16 cellular contexts compared by ENCODE assay signal in the genomic region with DNA sequence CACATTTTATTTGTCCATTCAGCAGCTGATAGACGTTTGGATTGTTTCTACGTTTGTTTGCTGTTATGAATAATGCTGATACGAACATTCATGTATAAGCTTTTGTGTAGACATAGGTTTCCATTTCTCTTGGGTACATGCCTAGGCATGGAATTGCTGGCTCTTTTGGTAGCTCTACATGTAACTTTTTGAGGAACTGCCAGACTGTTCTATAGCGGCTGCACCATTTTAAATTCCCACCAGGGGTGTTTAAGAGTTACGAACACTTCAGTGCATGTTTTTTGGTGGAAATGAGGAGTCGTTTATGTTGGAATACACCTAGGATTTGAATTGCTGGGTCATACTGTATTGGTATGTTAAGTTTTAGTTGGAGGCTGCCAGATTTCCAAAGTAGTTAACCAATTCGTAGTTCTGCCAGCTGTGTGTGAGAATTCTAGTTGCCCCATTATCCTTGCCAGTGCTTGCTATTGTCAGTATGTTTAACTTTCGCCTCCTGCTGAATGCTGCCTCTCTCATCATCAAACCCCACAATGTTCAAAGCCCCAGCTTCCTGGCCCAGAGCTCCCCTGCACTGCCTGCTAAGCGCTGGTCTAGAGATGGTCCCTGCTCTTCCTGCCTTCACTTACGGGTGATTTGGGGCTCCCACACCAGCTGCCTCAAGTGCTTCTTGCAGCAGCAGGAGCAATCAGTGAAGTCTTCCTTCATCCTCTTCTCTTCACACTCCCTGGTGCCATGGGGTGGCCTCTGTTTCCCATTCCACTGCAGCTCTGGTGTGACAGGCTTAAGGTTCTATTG.
DNase-seq lines count a peak whose midpoint lies in the region; ATAC-seq, FAIRE-seq and TF ChIP-seq lines count a peak whose summit lies in the region.
"Had no signal": no experiment of that assay in that cellular context is flagged by ENCODE, and none has a peak within 500 bp of the region (broad histone marks: within the 10 kb centered on the region; RNA-seq: fewer than 3 reads in every experiment).

No MANE protein-coding gene starts in this region.

- no peak for TF ChIP-seq CTCF in HepG2 (CRISPR knock-in tag; IDR thresholded peaks at IDR 0.05)
- no peak for TF ChIP-seq CTCF in right lobe of liver (IDR thresholded peaks at IDR 0.05)
- TF ChIP-seq CTCF in keratinocyte (optimal IDR thresholded peaks at IDR 0.05 in 1 of 3, IDR thresholded peaks at IDR 0.05 in 1 of 3, conservative IDR thresholded peaks at IDR 0.05 in 1 of 3; ENCODE audit: extremely low read depth in 1 of 3, insufficient read depth in 2 of 3, low read length in 3 of 3) = peak in 1 of 3 experiments; percentile 24
- TF ChIP-seq CTCF in upper lobe of left lung (IDR thresholded peaks at IDR 0.05) = peak in 1 of 6 experiments; percentile 19
- no peak for TF ChIP-seq CTCF in left lung (IDR thresholded peaks at IDR 0.05)

- peaks cover 15% of the 10 kb centered on the region for H3K4me1 Mint-ChIP-seq in activated T-helper 17 cell treated with anti-CD3 and anti-CD28 coated beads, Interleukin-2, amount 50 U/mL, for 72 hours
- H3K4me1 Mint-ChIP-seq: activated B cell treated with CpG ODN at 0.5 μM for 24 hours had no signal

- H3K4me3 Mint-ChIP-seq in activated T-helper 17 cell treated with anti-CD3 and anti-CD28 coated beads, Interleukin-2, amount 50 U/mL, for 72 hours = peak overlapping the region; percentile 2
- H3K4me3 Mint-ChIP-seq: activated B cell treated with CpG ODN at 0.5 μM for 24 hours had no signal

- DNase-seq in HepG2 (ENCODE audit: low spot score) (no peak), right lobe of liver (no peak), keratinocyte (ENCODE audit: low read depth, low spot score) (no peak), upper lobe of left lung (no peak), 8988T (no peak), left lung (no peak)
- DNase-seq: activated B cell treated with CpG ODN at 0.5 μM for 24 hours, aorta, GOT3, NCI-H1417 treated with DMSO at 0.1 percent for 48 hours, NCI-H774, SHP77 treated with DMSO at 0.1 percent for 48 hours, small intestine had no signal

- TF ChIP-seq EP300 in HepG2 (IDR thresholded peaks at IDR 0.05; ENCODE audit: low read depth in 2 of 2, low read length in 2 of 2) (no peak), HepG2 (CRISPR knock-in tag; IDR thresholded peaks at IDR 0.05; ENCODE audit: borderline replicate concordance) (no peak), upper lobe of left lung (IDR thresholded peaks at IDR 0.05) (no peak)

- H2AFZ ChIP-seq in HepG2 (ENCODE audit: low read length) (no peak overlapping the region), keratinocyte (ENCODE audit: control insufficient read depth, low read length) (peak overlapping the region; percentile 58)

- no peaks in the 10 kb centered on the region for H3K9me1 ChIP-seq in keratinocyte (ENCODE audit: control insufficient read depth, extremely low read depth, insufficient read depth, low read length)

- no peaks in the 10 kb centered on the region for H3K27me3 Mint-ChIP-seq in activated T-helper 17 cell treated with anti-CD3 and anti-CD28 coated beads, Interleukin-2, amount 50 U/mL, for 72 hours

- H3K27ac ChIP-seq in HepG2 (ENCODE audit: extremely low read length, insufficient read depth, low read length) (no peak overlapping the region), right lobe of liver (no peak overlapping the region), keratinocyte (ENCODE audit: control insufficient read depth, insufficient read depth, low read length) (no peak overlapping the region), upper lobe of left lung (peak overlapping the region in 3 of 4 donors; percentile 7 to 43 (median 21)), left lung (no peak overlapping the region)
- H3K27ac ChIP-seq: C4-2B had no signal

- peaks cover 0 to 13% of the 10 kb centered on the region in 2 experiments; a peak in 1 of 5 replicates for H3K27me3 ChIP-seq in HepG2 (ENCODE audit: control insufficient read depth in 1 of 2, insufficient read depth in 2 of 2, low read length in 2 of 2)
- no peaks in the 10 kb centered on the region for H3K27me3 ChIP-seq in right lobe of liver
- H3K27me3 ChIP-seq in keratinocyte (ENCODE audit: control insufficient read depth, extremely low read depth, insufficient read depth, low read length) = no peaks in the 10 kb centered on the region
- H3K27me3 ChIP-seq in upper lobe of left lung = no peaks in the 10 kb centered on the region
- H3K27me3 ChIP-seq in left lung = no peaks in the 10 kb centered on the region

- H3K9ac ChIP-seq in HepG2 (ENCODE audit: insufficient read depth, low read depth, low read length) (no peak overlapping the region), keratinocyte (ENCODE audit: control insufficient read depth, extremely low read depth, insufficient read depth, low read length) (no peak overlapping the region)

- H3K27ac Mint-ChIP-seq in activated T-helper 17 cell treated with anti-CD3 and anti-CD28 coated beads, Interleukin-2, amount 50 U/mL, for 72 hours = peak overlapping the region; percentile 4
- H3K27ac Mint-ChIP-seq: activated B cell treated with CpG ODN at 0.5 μM for 24 hours had no signal

- CTCF ChIA-PET in HepG2 (lab: Yijun Ruan, JAX; ENCODE audit: low intra/inter-chr PET ratio, low total read pairs) = no interaction called here

- no peak for FAIRE-seq in HepG2 (lab: Jason Lieb, UNC)
- FAIRE-seq in keratinocyte (lab: Jason Lieb, UNC) = peak; percentile 76
- FAIRE-seq: small intestine had no signal

- H3K4me2 ChIP-seq in HepG2 (ENCODE audit: low read depth, low read length) = no peak overlapping the region
- peak overlapping the region; percentile 55 for H3K4me2 ChIP-seq in keratinocyte (ENCODE audit: control insufficient read depth, extremely low read depth, insufficient read depth, low read depth, low read length)

- no peaks in the 10 kb centered on the region for H4K20me1 ChIP-seq in HepG2 (ENCODE audit: insufficient read depth, low read length)
- no peaks in the 10 kb centered on the region for H4K20me1 ChIP-seq in keratinocyte (ENCODE audit: control insufficient read depth, extremely low read depth, insufficient read depth, low read length)

- H3K79me2 ChIP-seq in HepG2 (ENCODE audit: insufficient read depth, low read length) = no peaks in the 10 kb centered on the region
- no peaks in the 10 kb centered on the region for H3K79me2 ChIP-seq in keratinocyte (ENCODE audit: control insufficient read depth, insufficient read depth, low read length)

- in situ Hi-C loops in HepG2 (cut with HindIII; ENCODE audit: extremely low pct_ligation_motif_present, low pct_unique_long_range_greater_than_20kb) = no loop called here

- POLR2A ChIA-PET in HepG2 (lab: Yijun Ruan, JAX) = no interaction called here

- H3K9me3 Mint-ChIP-seq in activated T-helper 17 cell treated with anti-CD3 and anti-CD28 coated beads, Interleukin-2, amount 50 U/mL, for 72 hours = no peaks in the 10 kb centered on the region
- H3K9me3 Mint-ChIP-seq: activated B cell treated with CpG ODN at 0.5 μM for 24 hours had no signal

- H3K4me1 ChIP-seq in HepG2 (ENCODE audit: insufficient read depth, low read length) = 0 out of 2 replicates have a peak, but pooled peaks cover 9% of the 10 kb centered on the region
- peaks cover 0 to 44% (median 16%) of the 10 kb centered on the region in 4 donors for H3K4me1 ChIP-seq in right lobe of liver
- peaks cover 38% of the 10 kb centered on the region for H3K4me1 ChIP-seq in keratinocyte (ENCODE audit: control insufficient read depth, extremely low read depth, insufficient read depth, low read length)
- H3K4me1 ChIP-seq in upper lobe of left lung = peaks cover 13 to 50% (median 36%) of the 10 kb centered on the region in 4 donors
- peaks cover 17 to 18% of the 10 kb centered on the region in 2 donors for H3K4me1 ChIP-seq in left lung

- ATAC-seq in HepG2 (no peak), right lobe of liver (no peak), upper lobe of left lung (ENCODE audit: low FRiP score in 2 of 2) (no peak), left lung (no peak), GM19455 (IDR thresholded peaks at IDR 0.05; ENCODE audit: unreplicated experiment) (no peak)
- no peak for ATAC-seq in activated T-helper 17 cell treated with anti-CD3 and anti-CD28 coated beads, Interleukin-2, amount 50 U/mL, for 72 hours (replicated peaks)

- no peaks in the 10 kb centered on the region for H3K36me3 Mint-ChIP-seq in activated T-helper 17 cell treated with anti-CD3 and anti-CD28 coated beads, Interleukin-2, amount 50 U/mL, for 72 hours (ENCODE audit: low read depth)

- TF ChIP-seq RAD21 in HepG2 (CRISPR knock-in tag; IDR thresholded peaks at IDR 0.05) = no peak

- intact Hi-C loops in HepG2 (cut with micrococcal nuclease; ENCODE audit: unreplicated experiment) = loop anchor here (10.0 kb wide), 1 partner anchor 77 kb away; no protein-coding TSS in a partner anchor
- intact Hi-C loops in right lobe of liver (cut with DNase I) = no loop called here
- intact Hi-C loops in left lung (cut with DNase I) = no loop called here

- dilution Hi-C loops in keratinocyte (cut with MboI; ENCODE audit: extremely low pct_ligation_motif_present, low sequenced_read_pairs) = no loop called here

- H3K4me3 ChIP-seq in HepG2 (replicated peaks in 1 of 3; ENCODE audit: insufficient read depth in 1 of 3, low read depth in 2 of 3, low read length in 3 of 3) = no peak overlapping the region
- no peak overlapping the region for H3K4me3 ChIP-seq in right lobe of liver
- no peak overlapping the region for H3K4me3 ChIP-seq in keratinocyte (ENCODE audit: control insufficient read depth in 2 of 3, extremely low read depth in 1 of 3, insufficient read depth in 2 of 3, low read depth in 1 of 3, low read length in 3 of 3)
- H3K4me3 ChIP-seq in upper lobe of left lung = no peak overlapping the region
- no peak overlapping the region for H3K4me3 ChIP-seq in left lung

- H3K9me3 ChIP-seq in HepG2 (ENCODE audit: low read length) (no peaks in the 10 kb centered on the region), right lobe of liver (no peaks in the 10 kb centered on the region), keratinocyte (ENCODE audit: control insufficient read depth, low read depth, low read length) (no peaks in the 10 kb centered on the region), upper lobe of left lung (no peaks in the 10 kb centered on the region), left lung (no peaks in the 10 kb centered on the region)

- BruUV-seq in HepG2 (replicated peaks; lab: Mats Ljungman, UMichigan) = no TSS peak

- H3K36me3 ChIP-seq in HepG2 (replicated peaks in 1 of 2; ENCODE audit: control insufficient read depth in 1 of 2, insufficient read depth in 2 of 2, low read length in 2 of 2) (no peaks in the 10 kb centered on the region), right lobe of liver (no peaks in the 10 kb centered on the region), keratinocyte (ENCODE audit: control insufficient read depth in 2 of 2, extremely low read depth in 1 of 2, insufficient read depth in 2 of 2, low read length in 2 of 2) (no peaks in the 10 kb centered on the region), upper lobe of left lung (no peaks in the 10 kb centered on the region), left lung (no peaks in the 10 kb centered on the region)

- WGBS in HepG2 (ENCODE audit: low lambda C conversion rate) = 63% methylated on average over 10 of the region's 10 CpGs
- 77% methylated on average over 8 of the region's 10 CpGs for WGBS in right lobe of liver (ENCODE audit: insufficient coverage, low coverage, low lambda C conversion rate, missing lambda C conversion rate)
- WGBS in upper lobe of left lung, 2 donors = 79 to 86% methylated on average over 10 of the region's 10 CpGs

- TF ChIP-seq POLR2A in HepG2 (IDR thresholded peaks at IDR 0.05; ENCODE audit: insufficient read depth in 1 of 2, low read depth in 2 of 2, low read length in 2 of 2) = no peak
- no peak for TF ChIP-seq POLR2A in right lobe of liver (IDR thresholded peaks at IDR 0.05)
- no peak for TF ChIP-seq POLR2A in upper lobe of left lung (IDR thresholded peaks at IDR 0.05)

Comparison
In these comparisons a context has a peak if more than half of its experiments do, and no peak if none do; other contexts are left out.
1. H3K27ac ChIP-seq: peak in upper lobe of left lung (3 of 4); none in HepG2 (single experiment), right lobe of liver (0 of 3), keratinocyte (single experiment) and left lung (0 of 2).